Comparison of ENCODE assay signal across 8 cellular contexts in the genomic region with DNA sequence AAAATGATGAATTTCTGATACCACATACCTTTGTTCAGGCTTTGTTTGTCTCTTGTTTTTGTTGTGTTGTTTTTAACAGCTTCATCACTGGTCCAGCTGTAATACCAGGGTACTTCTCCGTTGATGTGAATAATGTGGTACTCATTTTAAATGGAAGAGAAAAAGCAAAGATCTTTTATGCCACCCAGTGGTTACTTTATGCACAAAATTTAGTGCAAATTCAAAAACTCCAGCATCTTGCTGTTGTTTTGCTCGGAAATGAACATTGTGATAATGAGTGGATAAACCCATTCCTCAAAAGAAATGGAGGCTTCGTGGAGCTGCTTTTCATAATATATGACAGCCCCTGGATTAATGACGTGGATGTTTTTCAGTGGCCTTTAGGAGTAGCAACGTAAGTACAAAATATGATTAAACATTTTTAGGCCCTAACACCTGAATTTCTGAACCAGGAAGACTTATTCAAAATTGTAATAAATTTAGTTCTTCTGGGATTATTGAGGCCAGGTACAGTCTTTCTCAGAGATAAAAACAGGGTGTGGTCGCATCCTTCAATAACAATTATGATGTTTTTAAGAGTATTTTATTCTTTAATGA.
DNase-seq lines count a peak whose midpoint lies in the region; ATAC-seq and TF ChIP-seq lines count a peak whose summit lies in the region.

No MANE protein-coding gene starts in this region.

- H3K27ac Mint-ChIP-seq in T-helper 2 cell treated with Interferon-gamma antibody and Interleukin-4, amounts not matched to agents 5 μg/mL and 100 μg/mL, for 36 hours, result no peak overlapping the region

- H3K27ac ChIP-seq in C4-2B, result no peak overlapping the region

- peak; percentile 79 for TF ChIP-seq CTCF in C4-2B (conservative IDR thresholded peaks at IDR 0.05)

- ATAC-seq in GM21529 (IDR thresholded peaks at IDR 0.05; ENCODE audit: unreplicated experiment), result peak; percentile 55

- H3K9me3 Mint-ChIP-seq in T-helper 2 cell treated with Interferon-gamma antibody and Interleukin-4, amounts not matched to agents 5 μg/mL and 100 μg/mL, for 36 hours, result no peaks in the 10 kb centered on the region

- peaks cover 3% of the 10 kb centered on the region for H3K36me3 Mint-ChIP-seq in T-helper 2 cell treated with Interferon-gamma antibody and Interleukin-4, amounts not matched to agents 5 μg/mL and 100 μg/mL, for 36 hours (ENCODE audit: low read depth)

- no peak overlapping the region for H3K4me3 Mint-ChIP-seq in T-helper 2 cell treated with Interferon-gamma antibody and Interleukin-4, amounts not matched to agents 5 μg/mL and 100 μg/mL, for 36 hours

- H3K27me3 Mint-ChIP-seq in T-helper 2 cell treated with Interferon-gamma antibody and Interleukin-4, amounts not matched to agents 5 μg/mL and 100 μg/mL, for 36 hours (ENCODE audit: low read depth), result no peaks in the 10 kb centered on the region

- DNase-seq in NCI-H2196 treated with DMSO at 0.1 percent for 48 hours (lab: John Stamatoyannopoulos, UW; ENCODE audit: unreplicated experiment) (peak; percentile 32), cerebellar cortex (ENCODE audit: low spot score) (peak; percentile 55), middle frontal gyrus (ENCODE audit: extremely low spot score, low spot score) (peak; percentile 33), cortex of kidney (lab: John Stamatoyannopoulos, UW) (no peak)
- DNase-seq in T-helper 2 cell treated with Interferon-gamma antibody and Interleukin-4, amounts not matched to agents 5 μg/mL and 100 μg/mL, for 36 hours (ENCODE audit: low spot score), result no peak
- no peak for DNase-seq in activated effector memory CD4-positive, alpha-beta T cell treated with Interleukin-2 at 50 U/mL for 16 hours

- no peaks in the 10 kb centered on the region for H3K4me1 Mint-ChIP-seq in T-helper 2 cell treated with Interferon-gamma antibody and Interleukin-4, amounts not matched to agents 5 μg/mL and 100 μg/mL, for 36 hours (ENCODE audit: low read depth)

Comparison
In these comparisons a context has a peak if more than half of its experiments do, and no peak if none do; other contexts are left out.
1. DNase-seq: peak in NCI-H2196 treated with DMSO at 0.1 percent for 48 hours (single experiment), cerebellar cortex (single experiment) and middle frontal gyrus (single experiment); none in cortex of kidney (single experiment), T-helper 2 cell treated with Interferon-gamma antibody and Interleukin-4, amounts not matched to agents 5 μg/mL and 100 μg/mL, for 36 hours (single experiment) and activated effector memory CD4-positive, alpha-beta T cell treated with Interleukin-2 at 50 U/mL for 16 hours (single experiment).